Comparison of ENCODE assay signal across 22 cellular contexts in the genomic region with DNA sequence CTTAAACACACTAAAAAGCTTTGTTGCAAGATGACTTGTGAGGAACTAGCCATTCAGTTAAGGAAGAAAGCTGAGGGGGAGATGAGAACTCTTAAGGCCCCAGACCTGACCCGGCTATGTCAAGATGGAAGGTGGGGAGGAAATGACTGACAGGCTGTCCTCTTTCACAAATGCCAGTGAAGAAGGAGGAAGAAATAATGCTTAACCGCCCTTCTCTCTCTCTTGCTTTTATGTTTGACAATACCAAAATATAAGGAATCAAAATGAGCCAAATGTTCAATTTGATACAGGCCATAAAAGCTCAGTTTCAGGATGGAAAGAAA.
DNase-seq lines count a peak whose midpoint lies in the region; ATAC-seq and TF ChIP-seq lines count a peak whose summit lies in the region.
"Had no signal": no experiment of that assay in that cellular context is flagged by ENCODE, and none has a peak within 500 bp of the region (broad histone marks: within the 10 kb centered on the region; RNA-seq: fewer than 3 reads in every experiment).

No MANE protein-coding gene starts in this region.

- H3K9me3 ChIP-seq in Caco-2 (no peaks in the 10 kb centered on the region), lower lobe of right lung (no peaks in the 10 kb centered on the region), Peyer's patch (no peaks in the 10 kb centered on the region)
- H3K9me3 ChIP-seq: BE2C had no signal

- no peak for DNase-seq in activated CD8-positive, alpha-beta memory T cell treated with anti-CD3 and anti-CD28 coated beads, Interleukin-2, amount 10 ng/mL, durations not matched to agents 7 days and 5 days
- DNase-seq in activated CD8-positive, alpha-beta memory T cell treated with anti-CD3 and anti-CD28 coated beads, Interleukin-2, amount 50 U/mL, for 48 hours: no peak
- no peak for DNase-seq in Caco-2
- no peak for DNase-seq in activated T-helper 1 cell treated with anti-CD3 and anti-CD28 coated beads, Interleukin-12 subunit alpha, Interleukin-12 subunit beta, Interleukin-2, Interleukin-4 antibody, amounts not matched to agents 30 ng/mL and 10 ng/mL and 1 ng/mL, durations not matched to agents 14 hours and 24 hours and 36 hours (ENCODE audit: low spot score)
- DNase-seq in lower lobe of right lung: no peak
- no peak for DNase-seq in Peyer's patch
- no peak for DNase-seq in sciatic nerve (ENCODE audit: low spot score)
- DNase-seq: activated CD4-positive, alpha-beta T cell treated with anti-CD3 and anti-CD28 coated beads for 1 hour; activated CD8-positive, alpha-beta memory T cell treated with anti-CD3 and anti-CD28 coated beads, Interleukin-2, amount 50 U/mL, for 4 hours; activated naive CD4-positive, alpha-beta T cell treated with Interleukin-2 at 50 U/mL for 16 hours; BE2C; COR-L47; effector memory CD4-positive, alpha-beta T cell; foreskin melanocyte; HFFc6; kidney; NCI-H1048; NCI-H2029; NCI-H226 had no signal

- no peak overlapping the region for H3K4me3 Mint-ChIP-seq in activated CD8-positive, alpha-beta memory T cell treated with anti-CD3 and anti-CD28 coated beads, Interleukin-2, amount 10 ng/mL, durations not matched to agents 7 days and 5 days
- H3K4me3 Mint-ChIP-seq in Caco-2 (ENCODE audit: unreplicated experiment): no peak overlapping the region
- no peak overlapping the region for H3K4me3 Mint-ChIP-seq in activated T-helper 1 cell treated with anti-CD3 and anti-CD28 coated beads, Interleukin-12 subunit alpha, Interleukin-12 subunit beta, Interleukin-2, Interleukin-4 antibody, amounts not matched to agents 30 ng/mL and 10 ng/mL and 1 ng/mL, durations not matched to agents 14 hours and 24 hours and 36 hours
- H3K4me3 Mint-ChIP-seq: HFFc6, memory B cell had no signal

- no peaks in the 10 kb centered on the region for H3K9me3 Mint-ChIP-seq in activated CD8-positive, alpha-beta memory T cell treated with anti-CD3 and anti-CD28 coated beads, Interleukin-2, amount 10 ng/mL, durations not matched to agents 7 days and 5 days (ENCODE audit: low read depth)
- H3K9me3 Mint-ChIP-seq in Caco-2 (ENCODE audit: unreplicated experiment): no peaks in the 10 kb centered on the region
- no peaks in the 10 kb centered on the region for H3K9me3 Mint-ChIP-seq in activated T-helper 1 cell treated with anti-CD3 and anti-CD28 coated beads, Interleukin-12 subunit alpha, Interleukin-12 subunit beta, Interleukin-2, Interleukin-4 antibody, amounts not matched to agents 30 ng/mL and 10 ng/mL and 1 ng/mL, durations not matched to agents 14 hours and 24 hours and 36 hours
- H3K9me3 Mint-ChIP-seq: HFFc6, memory B cell had no signal

- H3K36me3 ChIP-seq in Caco-2 (ENCODE audit: control insufficient read depth, insufficient read depth, low read length) (no peaks in the 10 kb centered on the region; the same call in 1 of the 2 replicates), lower lobe of right lung (peaks cover 47% of the 10 kb centered on the region), Peyer's patch (peaks cover 0 to 31% (median 0%) of the 10 kb centered on the region in 3 donors)
- H3K36me3 ChIP-seq: BE2C had no signal

- POLR2A ChIA-PET in Caco-2 (lab: Charles Lee): no interaction called here

- no peaks in the 10 kb centered on the region for H3K27me3 ChIP-seq in Caco-2 (replicated peaks; ENCODE audit: control insufficient read depth, insufficient read depth, low read length)
- H3K27me3 ChIP-seq in lower lobe of right lung (ENCODE audit: low read depth): no peaks in the 10 kb centered on the region
- no peaks in the 10 kb centered on the region for H3K27me3 ChIP-seq in Peyer's patch
- H3K27me3 ChIP-seq: BE2C had no signal

- no peaks in the 10 kb centered on the region for H3K27me3 Mint-ChIP-seq in activated CD8-positive, alpha-beta memory T cell treated with anti-CD3 and anti-CD28 coated beads, Interleukin-2, amount 10 ng/mL, durations not matched to agents 7 days and 5 days
- no peaks in the 10 kb centered on the region for H3K27me3 Mint-ChIP-seq in Caco-2 (ENCODE audit: insufficient read depth, unreplicated experiment)
- no peaks in the 10 kb centered on the region for H3K27me3 Mint-ChIP-seq in activated T-helper 1 cell treated with anti-CD3 and anti-CD28 coated beads, Interleukin-12 subunit alpha, Interleukin-12 subunit beta, Interleukin-2, Interleukin-4 antibody, amounts not matched to agents 30 ng/mL and 10 ng/mL and 1 ng/mL, durations not matched to agents 14 hours and 24 hours and 36 hours (ENCODE audit: insufficient read depth)
- H3K27me3 Mint-ChIP-seq: memory B cell had no signal

- no peak for TF ChIP-seq POLR2A in Peyer's patch (IDR thresholded peaks at IDR 0.05)

- H3K4me3 ChIP-seq in Caco-2 (ENCODE audit: low read depth, low read length) (no peak overlapping the region), lower lobe of right lung (no peak overlapping the region), Peyer's patch (no peak overlapping the region)

- peak overlapping the region; percentile 48 for H3K27ac Mint-ChIP-seq in activated CD8-positive, alpha-beta memory T cell treated with anti-CD3 and anti-CD28 coated beads, Interleukin-2, amount 10 ng/mL, durations not matched to agents 7 days and 5 days
- H3K27ac Mint-ChIP-seq in Caco-2 (ENCODE audit: unreplicated experiment): peak overlapping the region; percentile 29
- peak overlapping the region; percentile 78 for H3K27ac Mint-ChIP-seq in activated T-helper 1 cell treated with anti-CD3 and anti-CD28 coated beads, Interleukin-12 subunit alpha, Interleukin-12 subunit beta, Interleukin-2, Interleukin-4 antibody, amounts not matched to agents 30 ng/mL and 10 ng/mL and 1 ng/mL, durations not matched to agents 14 hours and 24 hours and 36 hours
- H3K27ac Mint-ChIP-seq: HFFc6, memory B cell had no signal

- no peak overlapping the region for H3K27ac ChIP-seq in lower lobe of right lung
- H3K27ac ChIP-seq in Peyer's patch: peak overlapping the region in 1 of 4 donors; percentile 75

- ATAC-seq in activated CD8-positive, alpha-beta memory T cell treated with anti-CD3 and anti-CD28 coated beads, Interleukin-2, amount 10 ng/mL, durations not matched to agents 7 days and 5 days: no peak
- ATAC-seq in lower lobe of right lung (peak; percentile 26 to 65), sciatic nerve (no peak), HG03439 (IDR thresholded peaks at IDR 0.05; ENCODE audit: unreplicated experiment) (no peak)
- ATAC-seq: esophagus mucosa had no signal

- peaks cover 24% of the 10 kb centered on the region for H3K36me3 Mint-ChIP-seq in activated CD8-positive, alpha-beta memory T cell treated with anti-CD3 and anti-CD28 coated beads, Interleukin-2, amount 10 ng/mL, durations not matched to agents 7 days and 5 days
- peaks cover 44% of the 10 kb centered on the region for H3K36me3 Mint-ChIP-seq in Caco-2 (ENCODE audit: insufficient read depth, unreplicated experiment)
- H3K36me3 Mint-ChIP-seq in activated T-helper 1 cell treated with anti-CD3 and anti-CD28 coated beads, Interleukin-12 subunit alpha, Interleukin-12 subunit beta, Interleukin-2, Interleukin-4 antibody, amounts not matched to agents 30 ng/mL and 10 ng/mL and 1 ng/mL, durations not matched to agents 14 hours and 24 hours and 36 hours (ENCODE audit: low read depth): peaks cover 26% of the 10 kb centered on the region

- CTCF ChIA-PET in activated CD8-positive, alpha-beta memory T cell treated with anti-CD3 and anti-CD28 coated beads, Interleukin-2, amount 10 ng/mL, durations not matched to agents 7 days and 5 days (lab: Charles Lee): interaction anchor here (0.7 to 1.3 kb wide), 3 partner anchors 10 to 23 kb away, joined by 3 to 5 read pairs (median 3); no protein-coding TSS in a partner anchor
- CTCF ChIA-PET in Caco-2 (lab: Charles Lee): no interaction called here

- peaks cover 27% of the 10 kb centered on the region for H3K4me1 Mint-ChIP-seq in activated CD8-positive, alpha-beta memory T cell treated with anti-CD3 and anti-CD28 coated beads, Interleukin-2, amount 10 ng/mL, durations not matched to agents 7 days and 5 days
- H3K4me1 Mint-ChIP-seq in Caco-2 (ENCODE audit: low read depth, unreplicated experiment): no peaks in the 10 kb centered on the region
- H3K4me1 Mint-ChIP-seq in activated T-helper 1 cell treated with anti-CD3 and anti-CD28 coated beads, Interleukin-12 subunit alpha, Interleukin-12 subunit beta, Interleukin-2, Interleukin-4 antibody, amounts not matched to agents 30 ng/mL and 10 ng/mL and 1 ng/mL, durations not matched to agents 14 hours and 24 hours and 36 hours (ENCODE audit: low read depth): peaks cover 25% of the 10 kb centered on the region

- H3K4me1 ChIP-seq in Caco-2: peaks cover 8% of the 10 kb centered on the region
- peaks cover 11% of the 10 kb centered on the region for H3K4me1 ChIP-seq in lower lobe of right lung
- H3K4me1 ChIP-seq in Peyer's patch: peaks cover 0 to 12% (median 0%) of the 10 kb centered on the region in 4 donors

- intact Hi-C loops in Caco-2 (cut with micrococcal nuclease; ENCODE audit: unreplicated experiment) (no loop called here), lower lobe of right lung (cut with DNase I) (no loop called here), sciatic nerve (cut with DNase I) (no loop called here)
- intact Hi-C loops in activated T-helper 1 cell treated with anti-CD3 and anti-CD28 coated beads, Interleukin-12 subunit alpha, Interleukin-12 subunit beta, Interleukin-2, Interleukin-4 antibody, amounts not matched to agents 30 ng/mL and 10 ng/mL and 1 ng/mL, durations not matched to agents 14 hours and 24 hours and 36 hours (cut with micrococcal nuclease): no loop called here

- TF ChIP-seq CTCF in Caco-2 (IDR thresholded peaks at IDR 0.05; ENCODE audit: insufficient read depth in 1 of 2, low read depth in 1 of 2, low read length in 1 of 2, severe bottlenecking in 1 of 2, unreplicated experiment in 1 of 2) (no peak), lower lobe of right lung (IDR thresholded peaks at IDR 0.05) (no peak), Peyer's patch (IDR thresholded peaks at IDR 0.05) (no peak)

- BruUV-seq in Caco-2 (replicated peaks; lab: Mats Ljungman, UMichigan): no TSS peak

Comparison
In these comparisons a context has a peak if more than half of its experiments do, and no peak if none do; other contexts are left out.
1. ATAC-seq: peak in lower lobe of right lung (2 of 2); none in activated CD8-positive, alpha-beta memory T cell treated with anti-CD3 and anti-CD28 coated beads, Interleukin-2, amount 10 ng/mL, durations not matched to agents 7 days and 5 days (single experiment), sciatic nerve (single experiment) and HG03439 (single experiment).
2. Peak in every context shown above with its lines, with median percentiles within 50 percentile points of each other: H3K27ac Mint-ChIP-seq.